Comparison of ENCODE assay signal across 8 cellular contexts in genomic region chr6:63574554-63574900, GRCh38. TPM values are rescaled to one million over a fixed set of nuclear protein-coding genes. Genes with fewer than 3 reads are reported as not detected.
DNase-seq lines count a peak whose midpoint lies in the region; ATAC-seq, FAIRE-seq and TF ChIP-seq lines count a peak whose summit lies in the region.

No MANE protein-coding gene starts in this region.

- H3K9me3 ChIP-seq in BE2C (no peaks in the 10 kb centered on the region), MG63 (no peaks in the 10 kb centered on the region)

- H3K4me3 ChIP-seq in BE2C (ENCODE audit: low read depth, low read length) (peak overlapping the region; percentile 74), MG63 (peak overlapping the region; percentile 75)

- peaks cover 2% of the 10 kb centered on the region for H3K27me3 Mint-ChIP-seq in dendritic cell treated with granulocyte-macrophage colony-stimulating factor and Interleukin-4, amounts not matched to agents 40 ng/mL and 50 ng/mL, for 4 days
- H3K27me3 Mint-ChIP-seq in nephron progenitor cell (ENCODE audit: low read depth, poor library complexity): peaks cover 6% of the 10 kb centered on the region

- no peaks in the 10 kb centered on the region for H3K9me3 Mint-ChIP-seq in dendritic cell treated with granulocyte-macrophage colony-stimulating factor and Interleukin-4, amounts not matched to agents 40 ng/mL and 50 ng/mL, for 4 days
- no peaks in the 10 kb centered on the region for H3K9me3 Mint-ChIP-seq in nephron progenitor cell

- DNase-seq in BE2C (no peak), MG63 (no peak), nephron progenitor cell (no peak), GM03348 (ENCODE audit: low spot score) (no peak), HTR-8/SVneo (ENCODE audit: insufficient read length, low spot score) (no peak)

- no peak for FAIRE-seq in HTR-8/SVneo (lab: Jason Lieb, UNC)

- H3K4me1 ChIP-seq in BE2C: no peaks in the 10 kb centered on the region

- intact Hi-C loops in dendritic cell treated with granulocyte-macrophage colony-stimulating factor and Interleukin-4, amounts not matched to agents 40 ng/mL and 50 ng/mL, for 4 days (cut with micrococcal nuclease): no loop called here

- H3K36me3 ChIP-seq in BE2C (peaks cover 38% of the 10 kb centered on the region), MG63 (peaks cover 43% of the 10 kb centered on the region)

- no peak for ATAC-seq in GM18502 (IDR thresholded peaks at IDR 0.05; ENCODE audit: poor library complexity, unreplicated experiment)
- ATAC-seq in HG02642 (IDR thresholded peaks at IDR 0.05; ENCODE audit: poor library complexity, unreplicated experiment): no peak

- H3K36me3 Mint-ChIP-seq in dendritic cell treated with granulocyte-macrophage colony-stimulating factor and Interleukin-4, amounts not matched to agents 40 ng/mL and 50 ng/mL, for 4 days (ENCODE audit: low read depth): peaks cover 48% of the 10 kb centered on the region
- H3K36me3 Mint-ChIP-seq in nephron progenitor cell (ENCODE audit: low read depth): peaks cover 15% of the 10 kb centered on the region

- H3K27me3 ChIP-seq in BE2C (no peaks in the 10 kb centered on the region), MG63 (no peaks in the 10 kb centered on the region)

- H3K4me1 Mint-ChIP-seq in dendritic cell treated with granulocyte-macrophage colony-stimulating factor and Interleukin-4, amounts not matched to agents 40 ng/mL and 50 ng/mL, for 4 days (ENCODE audit: low read depth): peaks cover 5% of the 10 kb centered on the region
- H3K4me1 Mint-ChIP-seq in nephron progenitor cell: peaks cover 44% of the 10 kb centered on the region

- peak overlapping the region; percentile 97 for H3K27ac Mint-ChIP-seq in dendritic cell treated with granulocyte-macrophage colony-stimulating factor and Interleukin-4, amounts not matched to agents 40 ng/mL and 50 ng/mL, for 4 days
- peak overlapping the region; percentile 99 for H3K27ac Mint-ChIP-seq in nephron progenitor cell

- no peak for TF ChIP-seq CTCF in BE2C (IDR thresholded peaks at IDR 0.05; ENCODE audit: low read depth, low read length)
- peak; percentile 31 for TF ChIP-seq CTCF in nephron progenitor cell (IDR thresholded peaks at IDR 0.05)

- no peak overlapping the region for H3K4me3 Mint-ChIP-seq in dendritic cell treated with granulocyte-macrophage colony-stimulating factor and Interleukin-4, amounts not matched to agents 40 ng/mL and 50 ng/mL, for 4 days
- H3K4me3 Mint-ChIP-seq in nephron progenitor cell: peak overlapping the region; percentile 97

RNA-seq across cellular contexts. Expression of gene PTP4A1, which starts 2.2 kb away (rescaled TPM):
- 22.5 TPM for polyA plus RNA-seq in BE2C (2012; ENCODE audit: insufficient read depth, insufficient read length, low read depth)
- total RNA-seq in MG63 (2014; rRNA removed; shearing (Covaris generic); ENCODE audit: low replicate concordance): 4.9 and 8.8 TPM in 2 replicates
